Comparison of ENCODE assay signal across 15 cellular contexts in genomic region chr5:80662108-80662507, GRCh38.
"Had no signal": no experiment of that assay in that cellular context is flagged by ENCODE, and none has a peak within 500 bp of the region (broad histone marks: within the 10 kb centered on the region; RNA-seq: fewer than 3 reads in every experiment).

No MANE protein-coding gene starts in this region.

- H3K4me3 ChIP-seq: gastroesophageal sphincter, heart right ventricle, lung, pancreas, sigmoid colon, spleen had no signal

- FAIRE-seq: pancreas had no signal

- ATAC-seq: gastroesophageal sphincter; heart right ventricle; left cardiac atrium; naive thymus-derived CD4-positive, alpha-beta T cell; pancreas had no signal

- H3K9me3 ChIP-seq: gastroesophageal sphincter, heart right ventricle, pancreas, sigmoid colon, spleen had no signal

- DNase-seq: activated CD4-positive, alpha-beta T cell treated with anti-CD3 and anti-CD28 coated beads, Interleukin-2, amount 50 U/mL, for 48 hours; activated CD4-positive, CD25-positive, alpha-beta regulatory T cell treated with anti-CD3 and anti-CD28 coated beads, Interleukin-2, amount 50 U/mL, for 72 hours; activated gamma-delta T cell treated with Interleukin-2 at 50 U/mL for 16 hours; activated T-cell treated with anti-CD3 and anti-CD28 coated beads, Interleukin-2, amount 50 U/mL, for 48 hours; brain microvascular endothelial cell; effector memory CD4-positive, alpha-beta T cell; heart right ventricle; left cardiac atrium; naive thymus-derived CD4-positive, alpha-beta T cell; pancreas; sigmoid colon; spleen; SW 1271 had no signal

- H3K27ac ChIP-seq: brain microvascular endothelial cell, gastroesophageal sphincter, heart right ventricle, pancreas, sigmoid colon, spleen had no signal

- H3K4me1 ChIP-seq: gastroesophageal sphincter, heart right ventricle, pancreas, sigmoid colon, spleen had no signal

- H3K27me3 ChIP-seq: brain microvascular endothelial cell, gastroesophageal sphincter, heart right ventricle, pancreas, sigmoid colon, spleen had no signal
